In the genomic region with DNA sequence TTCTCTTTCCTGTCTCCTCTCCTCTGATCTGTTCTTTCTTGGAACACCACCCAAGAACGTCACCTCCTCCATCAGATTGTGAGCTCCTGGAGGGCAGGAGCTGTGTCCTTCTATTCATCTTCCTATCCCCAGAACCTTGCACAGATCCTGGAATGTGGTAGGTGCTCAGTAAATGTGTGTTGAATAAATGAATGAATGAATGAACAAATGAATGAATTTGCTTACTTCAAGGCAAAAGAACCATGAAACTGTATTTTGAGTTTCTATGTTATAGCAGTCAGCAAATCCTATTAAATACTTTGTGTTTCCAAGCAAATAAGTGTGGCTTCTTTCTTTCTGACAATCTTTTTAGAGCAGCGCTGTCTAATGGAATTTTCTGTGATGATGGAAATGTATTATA, we compare ENCODE assay signal across 9 cellular contexts. TPM values are rescaled to one million over a fixed set of nuclear protein-coding genes. Genes with fewer than 3 reads are reported as not detected.
"Had no signal": no experiment of that assay in that cellular context is flagged by ENCODE, and none has a peak within 500 bp of the region (broad histone marks: within the 10 kb centered on the region; RNA-seq: fewer than 3 reads in every experiment).

No MANE protein-coding gene starts in this region.

- FAIRE-seq: H1, H54, HTR-8/SVneo had no signal

- DNase-seq: H9, HCEC 1CT, KG1 had no signal

- H3K4me3 ChIP-seq: GM23338 had no signal

- H2AFZ ChIP-seq: GM23338 had no signal

- ATAC-seq: GM23338 had no signal

- H3K4me2 ChIP-seq: GM23338 had no signal

RNA-seq across cellular contexts. Expression of gene FABP1, which starts 14.8 kb away (rescaled TPM):
- total RNA-seq: GM23338, H1, H9, HT-29 had no signal
- polyA plus RNA-seq: GM23338, IgD-negative memory B cell had no signal

RNA-seq across cellular contexts. Expression of gene SMYD1, which starts 45.4 kb away (rescaled TPM):
- total RNA-seq: H1, H9, HT-29 had no signal
- polyA plus RNA-seq: GM23338, IgD-negative memory B cell had no signal
